ENCODE assay signal across 20 cellular contexts in the genomic region with DNA sequence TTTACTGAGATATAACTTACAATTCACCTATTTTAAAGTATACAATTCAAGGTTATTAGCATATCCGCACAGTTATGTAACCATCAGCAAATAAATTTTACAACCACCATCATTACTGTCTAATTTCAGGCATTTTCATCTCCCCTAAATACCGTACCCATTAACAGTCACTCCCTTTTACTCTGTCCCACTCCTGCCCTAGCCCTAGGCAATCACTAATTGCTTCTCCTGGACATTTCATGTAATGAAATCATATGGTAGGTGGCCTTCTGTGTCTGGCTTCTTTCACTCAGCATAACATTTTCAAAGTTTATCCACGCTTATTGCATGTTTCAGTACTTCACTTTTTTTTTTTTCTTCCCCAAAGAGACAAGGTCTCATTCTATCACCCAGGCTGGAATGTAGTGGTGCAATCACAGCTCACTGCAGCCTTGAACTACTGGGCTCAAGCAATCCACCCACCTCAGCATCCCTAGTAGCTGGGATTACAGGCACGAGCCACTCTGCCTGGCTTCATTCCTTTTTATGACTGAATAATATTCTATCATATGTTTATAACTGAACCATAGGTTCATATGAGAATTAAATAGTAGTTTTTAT.
"Had no signal": no experiment of that assay in that cellular context is flagged by ENCODE, and none has a peak within 500 bp of the region (broad histone marks: within the 10 kb centered on the region; RNA-seq: fewer than 3 reads in every experiment).

No MANE protein-coding gene starts in this region.

- FAIRE-seq: endometrium, pancreas, urothelium cell line had no signal

- H3K27ac ChIP-seq: gastroesophageal sphincter, pancreas, suprapubic skin, thyroid gland had no signal

- DNase-seq: effector memory CD4-positive, alpha-beta T cell; foreskin fibroblast; glutamatergic neuron; immature natural killer cell; left colon; left ventricle myocardium superior; mesendoderm; naive B cell; occipital lobe; pancreas; right cardiac atrium; stimulated activated naive CD8-positive, alpha-beta T cell treated with anti-CD3 and anti-CD28 coated beads, Interleukin-15, Interleukin-2, amounts not matched to agents 100 U/mL and 50 U/mL, for 24 hours; thyroid gland had no signal

- H3K36me3 ChIP-seq: gastroesophageal sphincter, pancreas, suprapubic skin, thyroid gland had no signal

- H3K4me3 ChIP-seq: gastroesophageal sphincter, lung, pancreas, suprapubic skin, thyroid gland had no signal

- ATAC-seq: esophagus mucosa; gastroesophageal sphincter; left colon; left ventricle myocardium superior; pancreas; right cardiac atrium; stimulated activated effector memory CD8-positive, alpha-beta T cell treated with anti-CD3 and anti-CD28 coated beads, Interleukin-12 subunit alpha, Interleukin-12 subunit beta, amount 100 ng/mL, for 72 hours; stimulated activated naive CD8-positive, alpha-beta T cell treated with anti-CD3 and anti-CD28 coated beads, Interleukin-15, Interleukin-2, amounts not matched to agents 100 U/mL and 50 U/mL, for 24 hours had no signal

- H3K9me3 ChIP-seq: gastroesophageal sphincter, pancreas, suprapubic skin, thyroid gland had no signal

- H3K27me3 ChIP-seq: gastroesophageal sphincter, pancreas, suprapubic skin, thyroid gland had no signal

- H3K4me1 ChIP-seq: pancreas had no signal
